Comparison of ENCODE assay signal across 20 cellular contexts in genomic region chr16:27337024-27337423, GRCh38. TPM values are rescaled to one million over a fixed set of nuclear protein-coding genes. Genes with fewer than 3 reads are reported as not detected.
DNase-seq lines count a peak whose midpoint lies in the region; ATAC-seq lines count a peak whose summit lies in the region.
"Had no signal": no experiment of that assay in that cellular context is flagged by ENCODE, and none has a peak within 500 bp of the region (broad histone marks: within the 10 kb centered on the region; RNA-seq: fewer than 3 reads in every experiment).

No MANE protein-coding gene starts in this region.

- H3K9me3 Mint-ChIP-seq in activated CD4-positive, alpha-beta T cell treated with anti-CD3 and anti-CD28 coated beads, Interleukin-2, amount 10 ng/mL, durations not matched to agents 7 days and 5 days, result no peaks in the 10 kb centered on the region
- H3K9me3 Mint-ChIP-seq: activated T-helper 1 cell treated with anti-CD3 and anti-CD28 coated beads, Interleukin-12 subunit alpha, Interleukin-12 subunit beta, Interleukin-2, Interleukin-4 antibody, amounts not matched to agents 30 ng/mL and 10 ng/mL and 1 ng/mL, durations not matched to agents 14 hours and 24 hours and 36 hours; nephron; T-helper 1 cell treated with Interleukin-12 subunit alpha and Interleukin-12 subunit beta and Interleukin-4 antibody, amounts not matched to agents 30 μg/mL and 1 μg/mL, for 36 hours had no signal

- peaks cover 35 to 38% of the 10 kb centered on the region in 2 donors for H3K36me3 ChIP-seq in stomach smooth muscle (ENCODE audit: control insufficient read depth in 2 of 2, insufficient read depth in 2 of 2, low read length in 2 of 2)

- POLR2A ChIA-PET in activated CD4-positive, alpha-beta T cell treated with anti-CD3 and anti-CD28 coated beads, Interleukin-2, amount 10 ng/mL, durations not matched to agents 7 days and 5 days (lab: Charles Lee), result no interaction called here

- H3K27me3 ChIP-seq in stomach smooth muscle (ENCODE audit: control insufficient read depth in 1 of 2, insufficient read depth in 2 of 2, low read length in 2 of 2), result no peaks in the 10 kb centered on the region
- H3K27me3 ChIP-seq: dorsolateral prefrontal cortex, pancreas, SJSA1 had no signal

- CTCF ChIA-PET in activated CD4-positive, alpha-beta T cell treated with anti-CD3 and anti-CD28 coated beads, Interleukin-2, amount 10 ng/mL, durations not matched to agents 7 days and 5 days (lab: Charles Lee), result interaction anchor here (0.6 to 1.3 kb wide), 2 partner anchors 18 to 384 kb away, joined by 3 read pairs; no protein-coding TSS in a partner anchor

- no peak overlapping the region for H3K4me3 Mint-ChIP-seq in activated CD4-positive, alpha-beta T cell treated with anti-CD3 and anti-CD28 coated beads, Interleukin-2, amount 10 ng/mL, durations not matched to agents 7 days and 5 days
- H3K4me3 Mint-ChIP-seq in T-helper 17 cell, result no peak overlapping the region
- H3K4me3 Mint-ChIP-seq: activated T-helper 1 cell treated with anti-CD3 and anti-CD28 coated beads, Interleukin-12 subunit alpha, Interleukin-12 subunit beta, Interleukin-2, Interleukin-4 antibody, amounts not matched to agents 30 ng/mL and 10 ng/mL and 1 ng/mL, durations not matched to agents 14 hours and 24 hours and 36 hours; nephron; T-helper 1 cell treated with Interleukin-12 subunit alpha and Interleukin-12 subunit beta and Interleukin-4 antibody, amounts not matched to agents 30 μg/mL and 1 μg/mL, for 36 hours had no signal

- H3K4me1 Mint-ChIP-seq in activated CD4-positive, alpha-beta T cell treated with anti-CD3 and anti-CD28 coated beads, Interleukin-2, amount 10 ng/mL, durations not matched to agents 7 days and 5 days, result peaks cover 44% of the 10 kb centered on the region
- H3K4me1 Mint-ChIP-seq in T-helper 17 cell, result peaks cover 19% of the 10 kb centered on the region

- no peak for DNase-seq in activated CD4-positive, alpha-beta T cell treated with anti-CD3 and anti-CD28 coated beads, Interleukin-2, amount 10 ng/mL, durations not matched to agents 7 days and 5 days
- no peak for DNase-seq in activated CD4-positive, alpha-beta T cell treated with anti-CD3 and anti-CD28 coated beads, Interleukin-2, amount 50 U/mL, for 1 hour
- DNase-seq in T-helper 17 cell (no peak), left lobe of liver (ENCODE audit: low spot score) (no peak), left colon (no peak)
- DNase-seq in stimulated activated CD4-positive, alpha-beta T cell treated with anti-CD3 and anti-CD28 coated beads, Interleukin-2, amount 100 ng/mL, for 48 hours, result no peak
- no peak for DNase-seq in stimulated activated CD4-positive, alpha-beta T cell treated with anti-CD3 and anti-CD28 coated beads, Interleukin-1b, Interleukin-23, amount 100 ng/mL, for 48 hours
- DNase-seq: AML-193, dorsolateral prefrontal cortex, left ventricle myocardium superior, NCI-H1436, NCI-H345, pancreas, retina, small intestine had no signal

- H3K36me3 Mint-ChIP-seq in activated CD4-positive, alpha-beta T cell treated with anti-CD3 and anti-CD28 coated beads, Interleukin-2, amount 10 ng/mL, durations not matched to agents 7 days and 5 days (ENCODE audit: low read depth), result peaks cover 88% of the 10 kb centered on the region
- peaks cover 9% of the 10 kb centered on the region for H3K36me3 Mint-ChIP-seq in T-helper 17 cell (ENCODE audit: low read depth)

- H3K27ac ChIP-seq in stomach smooth muscle (ENCODE audit: low read length), result peak overlapping the region; percentile 46
- H3K27ac ChIP-seq: dorsolateral prefrontal cortex, pancreas, SJSA1 had no signal

- H3K4me1 ChIP-seq in stomach smooth muscle (ENCODE audit: control insufficient read depth, insufficient read depth, low read length), result peaks cover 43% of the 10 kb centered on the region
- H3K4me1 ChIP-seq: pancreas, SJSA1 had no signal

- H3K27me3 Mint-ChIP-seq in activated CD4-positive, alpha-beta T cell treated with anti-CD3 and anti-CD28 coated beads, Interleukin-2, amount 10 ng/mL, durations not matched to agents 7 days and 5 days, result no peaks in the 10 kb centered on the region
- H3K27me3 Mint-ChIP-seq in T-helper 17 cell, result no peaks in the 10 kb centered on the region

- H3K9ac ChIP-seq in stomach smooth muscle (ENCODE audit: low read length in 2 of 2), result no peak overlapping the region

- peak overlapping the region in 1 of 2 donors; percentile 35 for H3K4me3 ChIP-seq in stomach smooth muscle (ENCODE audit: low read length in 2 of 2)
- H3K4me3 ChIP-seq: dorsolateral prefrontal cortex, pancreas, SJSA1 had no signal

- peak overlapping the region; percentile 70 for H3K27ac Mint-ChIP-seq in activated CD4-positive, alpha-beta T cell treated with anti-CD3 and anti-CD28 coated beads, Interleukin-2, amount 10 ng/mL, durations not matched to agents 7 days and 5 days
- no peak overlapping the region for H3K27ac Mint-ChIP-seq in T-helper 17 cell
- H3K27ac Mint-ChIP-seq: nephron; T-helper 1 cell treated with Interleukin-12 subunit alpha and Interleukin-12 subunit beta and Interleukin-4 antibody, amounts not matched to agents 30 μg/mL and 1 μg/mL, for 36 hours had no signal

- intact Hi-C loops in left colon (cut with DNase I, micrococcal nuclease), result no loop called here

- ATAC-seq in T-helper 17 cell (peak; percentile 32), left lobe of liver (peak; percentile 14), left colon (no peak)
- ATAC-seq: left ventricle myocardium superior, pancreas had no signal

- H3K9me3 ChIP-seq in T-helper 17 cell (ENCODE audit: control insufficient read depth, low read length, poor library complexity, severe bottlenecking), result no peaks in the 10 kb centered on the region
- H3K9me3 ChIP-seq in stomach smooth muscle (ENCODE audit: control insufficient read depth in 2 of 2, low read length in 2 of 2), result no peaks in the 10 kb centered on the region
- H3K9me3 ChIP-seq: pancreas, SJSA1 had no signal

RNA-seq across cellular contexts. Expression of gene IL4R, which starts 23.2 kb away (rescaled TPM):
- total RNA-seq in activated CD4-positive, alpha-beta T cell treated with anti-CD3 and anti-CD28 coated beads, Interleukin-2, amount 10 ng/mL, durations not matched to agents 7 days and 5 days, result 100 to 1,000 TPM; 242 to 262 TPM
- total RNA-seq in T-helper 17 cell (100 to 1,000 TPM; 156 to 173 TPM), left lobe of liver (51.4 TPM), left colon (100 to 1,000 TPM; 118 to 140 TPM)
